Comparison of ENCODE assay signal across 14 cellular contexts in the genomic region with DNA sequence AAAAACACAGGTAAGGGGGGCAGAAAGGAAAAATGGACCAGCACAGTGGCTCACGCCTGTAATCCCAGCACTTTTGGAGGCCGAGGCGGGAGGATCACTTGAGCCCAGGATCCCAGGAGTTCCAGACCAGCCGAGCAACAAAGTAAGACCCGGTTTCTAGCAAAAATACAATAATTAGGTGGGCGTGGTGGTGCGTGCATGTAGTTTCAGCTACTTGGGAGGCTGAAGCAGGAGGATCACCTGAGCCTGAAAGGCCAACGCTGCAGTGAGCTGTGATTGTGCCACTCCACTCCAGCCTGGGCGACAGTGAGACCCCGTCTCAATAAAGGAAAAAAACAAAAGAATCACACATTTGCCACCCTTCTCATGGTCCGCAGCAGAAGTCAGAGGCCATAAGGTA.
"Had no signal": no experiment of that assay in that cellular context is flagged by ENCODE, and none has a peak within 500 bp of the region (broad histone marks: within the 10 kb centered on the region; RNA-seq: fewer than 3 reads in every experiment).

No MANE protein-coding gene starts in this region.

- ATAC-seq: activated CD4-positive, alpha-beta T cell treated with anti-CD3 and anti-CD28 coated beads for 36 hours; activated CD8-positive, alpha-beta memory T cell treated with anti-CD3 and anti-CD28 coated beads, Interleukin-2, amount 10 ng/mL, durations not matched to agents 7 days and 5 days; gastrocnemius medialis; heart left ventricle; left ventricle myocardium superior had no signal

- DNase-seq: activated CD4-positive, alpha-beta memory T cell treated with anti-CD3 and anti-CD28 coated beads for 36 hours; activated CD4-positive, alpha-beta T cell treated with anti-CD3 and anti-CD28 coated beads for 36 hours; activated gamma-delta T cell; gastrocnemius medialis; kidney glomerular epithelial cell; left ventricle myocardium superior; stimulated activated naive CD4-positive, alpha-beta T cell; SW 1271; T-helper 2 cell; WERI-Rb-1 had no signal

- H3K9me3 Mint-ChIP-seq: activated CD4-positive, alpha-beta memory T cell treated with anti-CD3 and anti-CD28 coated beads for 36 hours; activated naive CD4-positive, alpha-beta T cell treated with anti-CD3 and anti-CD28 coated beads, Interleukin-2, amount 50 U/mL, for 24 hours; activated T-cell treated with anti-CD3 and anti-CD28 coated beads, Interleukin-2, amount 50 U/mL, for 24 hours had no signal

- H3K4me1 Mint-ChIP-seq: activated CD4-positive, alpha-beta T cell treated with anti-CD3 and anti-CD28 coated beads for 36 hours; activated CD8-positive, alpha-beta memory T cell treated with anti-CD3 and anti-CD28 coated beads, Interleukin-2, amount 10 ng/mL, durations not matched to agents 7 days and 5 days; activated naive CD4-positive, alpha-beta T cell treated with anti-CD3 and anti-CD28 coated beads, Interleukin-2, amount 50 U/mL, for 24 hours had no signal

- H3K27ac Mint-ChIP-seq: activated CD4-positive, alpha-beta memory T cell treated with anti-CD3 and anti-CD28 coated beads for 36 hours; activated CD4-positive, alpha-beta T cell treated with anti-CD3 and anti-CD28 coated beads for 36 hours; activated CD8-positive, alpha-beta memory T cell treated with anti-CD3 and anti-CD28 coated beads, Interleukin-2, amount 10 ng/mL, durations not matched to agents 7 days and 5 days; activated naive CD4-positive, alpha-beta T cell treated with anti-CD3 and anti-CD28 coated beads, Interleukin-2, amount 50 U/mL, for 24 hours; activated T-cell treated with anti-CD3 and anti-CD28 coated beads, Interleukin-2, amount 50 U/mL, for 24 hours had no signal

- H3K4me3 Mint-ChIP-seq: activated CD4-positive, alpha-beta memory T cell treated with anti-CD3 and anti-CD28 coated beads for 36 hours; activated CD4-positive, alpha-beta T cell treated with anti-CD3 and anti-CD28 coated beads for 36 hours; activated CD8-positive, alpha-beta memory T cell treated with anti-CD3 and anti-CD28 coated beads, Interleukin-2, amount 10 ng/mL, durations not matched to agents 7 days and 5 days; activated naive CD4-positive, alpha-beta T cell treated with anti-CD3 and anti-CD28 coated beads, Interleukin-2, amount 50 U/mL, for 24 hours; activated T-cell treated with anti-CD3 and anti-CD28 coated beads, Interleukin-2, amount 50 U/mL, for 24 hours had no signal

- H3K36me3 Mint-ChIP-seq: activated CD4-positive, alpha-beta memory T cell treated with anti-CD3 and anti-CD28 coated beads for 36 hours; activated CD8-positive, alpha-beta memory T cell treated with anti-CD3 and anti-CD28 coated beads, Interleukin-2, amount 10 ng/mL, durations not matched to agents 7 days and 5 days; activated naive CD4-positive, alpha-beta T cell treated with anti-CD3 and anti-CD28 coated beads, Interleukin-2, amount 50 U/mL, for 24 hours had no signal
